Comparison of ENCODE assay signal across 1 cellular context in genomic region chr14:104770851-104771272, GRCh38.
TF ChIP-seq lines count a peak whose summit lies in the region.

No MANE protein-coding gene starts in this region.

TF ChIP-seq in WTC11, 78 proteins besides CTCF, POLR2A, EP300 and RAD21 (continued from another document):
- TF ChIP-seq PRDM15 (CRISPR knock-in tag; IDR thresholded peaks at IDR 0.05): no peak
TF ChIP-seq in WTC11: peak in this region for 0.
